Comparison of ENCODE assay signal across 1 cellular context in the genomic region with DNA sequence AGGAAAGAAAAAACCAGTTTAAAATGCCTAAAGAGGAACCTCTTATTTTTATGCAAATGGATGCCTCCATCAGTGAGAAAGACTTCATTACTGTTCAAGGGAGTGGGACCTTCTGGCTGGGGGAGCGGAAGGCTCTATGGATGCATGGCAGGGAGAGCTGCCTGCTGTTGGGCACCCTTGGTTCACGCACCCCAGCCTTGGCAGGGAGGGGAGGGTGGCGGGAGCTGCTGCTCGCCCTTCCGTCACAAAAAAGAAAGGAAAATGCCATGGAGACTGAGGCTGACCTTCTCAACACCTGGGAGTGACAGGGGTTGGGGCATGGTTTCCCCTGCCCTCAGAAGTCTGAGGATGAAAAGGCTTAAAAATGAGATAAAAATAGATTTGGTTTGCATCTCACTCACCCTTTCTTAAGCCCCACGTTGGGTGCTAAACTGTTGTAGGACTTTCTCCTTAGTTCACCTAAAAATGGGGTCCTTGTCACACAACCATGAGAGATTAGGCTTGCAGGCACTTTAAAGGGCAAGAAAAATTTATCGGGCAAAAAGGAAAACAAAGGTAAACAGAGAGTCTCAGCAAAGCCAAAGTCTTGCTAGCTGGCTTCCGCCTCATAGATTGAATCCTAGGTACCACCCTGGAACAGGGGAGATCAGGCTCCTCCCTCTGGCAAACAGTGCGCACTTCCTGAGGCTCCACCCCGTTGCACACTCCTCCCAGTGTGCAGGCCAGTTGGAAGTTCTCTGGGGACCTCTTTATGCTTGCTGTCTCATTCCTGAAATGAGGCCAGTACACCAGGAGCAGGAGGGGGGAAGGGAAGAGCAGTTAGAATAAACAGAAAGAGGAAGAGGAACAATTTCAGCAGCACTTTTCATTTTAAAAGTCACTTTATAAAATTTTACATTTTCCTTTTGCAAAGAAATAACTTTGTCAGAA.
TF ChIP-seq lines count a peak whose summit lies in the region.

No MANE protein-coding gene starts in this region.

TF ChIP-seq in K562, 482 proteins besides CTCF, POLR2A, EP300 and RAD21 (continued from another document):
- TF ChIP-seq VEZF1 (CRISPR knock-in tag; IDR thresholded peaks at IDR 0.05) (peak; percentile 61), KAT2B (IDR thresholded peaks at IDR 0.05; ENCODE audit: low read depth, low read length) (no peak), SPI1 (IDR thresholded peaks at IDR 0.05; ENCODE audit: borderline replicate concordance, low read depth, low read length) (peak; percentile 86), ZKSCAN3 (CRISPR knock-in tag; IDR thresholded peaks at IDR 0.05) (no peak), XRCC5 (IDR thresholded peaks at IDR 0.05; ENCODE audit: low read depth, low read length) (no peak; the same call in 1 of the 2 replicates), LEF1 (IDR thresholded peaks at IDR 0.05) (peak; percentile 54; the same call in 1 of the 2 replicates), BRF1 (IDR thresholded peaks at IDR 0.05; ENCODE audit: borderline replicate concordance, extremely low read depth, insufficient read length) (no peak), POLR2AphosphoS5 (IDR thresholded peaks at IDR 0.05; ENCODE audit: control insufficient read depth, insufficient read depth, low read depth, low read length) (peak; percentile 54; the same call in 1 of the 2 replicates), CXXC5 (CRISPR knock-in tag; IDR thresholded peaks at IDR 0.05) (peak; percentile 61), TAF9B (IDR thresholded peaks at IDR 0.05; ENCODE audit: partially characterized antibody) (peak; percentile 63), HNRNPUL1 (IDR thresholded peaks at IDR 0.05; ENCODE audit: low read length) (no peak), TAF1 (IDR thresholded peaks at IDR 0.05; ENCODE audit: control insufficient read depth, extremely low read depth, insufficient read depth, low read length, severe bottlenecking) (peak; percentile 88), KDM4B (IDR thresholded peaks at IDR 0.05; ENCODE audit: borderline replicate concordance in 2 of 2, low read depth in 1 of 2) (no peak), FOXM1 (IDR thresholded peaks at IDR 0.05; ENCODE audit: low read depth) (peak; percentile 60; the same call in 1 of the 2 replicates), FOXM1 (CRISPR knock-in tag; IDR thresholded peaks at IDR 0.05; ENCODE audit: low read depth) (no peak), CTBP1 (IDR thresholded peaks at IDR 0.05; ENCODE audit: borderline replicate concordance) (0 out of 2 replicates have a peak, but pooled peaks have one; percentile 53), AFF1 (IDR thresholded peaks at IDR 0.05; ENCODE audit: low read depth in 1 of 2, partially characterized antibody in 2 of 2) (no peak), SMARCE1 (IDR thresholded peaks at IDR 0.05) (peak; percentile 56; the same call in 1 of the 2 replicates), TBP (optimal IDR thresholded peaks at IDR 0.05; ENCODE audit: low read depth, low read length) (peak; percentile 69), BCOR (IDR thresholded peaks at IDR 0.05) (no peak), CBX8 (IDR thresholded peaks at IDR 0.05; ENCODE audit: borderline replicate concordance, extremely low read depth, low read depth, low read length, poor library complexity, severe bottlenecking) (no peak), POLR2H (tag; IDR thresholded peaks at IDR 0.05; ENCODE audit: low read depth) (peak; percentile 71; the same call in 1 of the 2 replicates), ZNF830 (CRISPR knock-in tag; IDR thresholded peaks at IDR 0.05) (no peak), ZNF174 (CRISPR knock-in tag; IDR thresholded peaks at IDR 0.05) (no peak), ZBTB1 (CRISPR knock-in tag; IDR thresholded peaks at IDR 0.05; ENCODE audit: borderline replicate concordance, low read depth) (no peak), MYC (IDR thresholded peaks at IDR 0.05; ENCODE audit: low read depth, low read length) (no peak), MYC (CRISPR knock-in tag; IDR thresholded peaks at IDR 0.05; ENCODE audit: borderline replicate concordance, low read depth) (no peak), ZBED1 (IDR thresholded peaks at IDR 0.05) (no peak), KLF13 (tag; IDR thresholded peaks at IDR 0.05; ENCODE audit: borderline replicate concordance, low read depth) (no peak), SP1 (CRISPR knock-in tag; IDR thresholded peaks at IDR 0.05) (no peak), BHLHE40 (IDR thresholded peaks at IDR 0.05; ENCODE audit: low read length) (peak; percentile 48; the same call in 1 of the 2 replicates), ZNF197 (CRISPR knock-in tag; IDR thresholded peaks at IDR 0.05; ENCODE audit: low read depth) (no peak), ATF7 (IDR thresholded peaks at IDR 0.05) (peak; percentile 46; the same call in 1 of the 2 replicates), XRCC4 (IDR thresholded peaks at IDR 0.05; ENCODE audit: extremely low read depth, insufficient read depth, insufficient read length) (no peak), SOX6 (IDR thresholded peaks at IDR 0.05) (peak; percentile 59), TEAD4 (IDR thresholded peaks at IDR 0.05; ENCODE audit: low read length) (peak; percentile 22; the same call in 1 of the 2 replicates), TEAD4 (CRISPR knock-in tag; IDR thresholded peaks at IDR 0.05; ENCODE audit: borderline replicate concordance) (no peak), MAFF (IDR thresholded peaks at IDR 0.05; ENCODE audit: low read length) (0 out of 2 replicates have a peak, but pooled peaks have one; percentile 1), NFE2L1 (tag; IDR thresholded peaks at IDR 0.05; ENCODE audit: borderline replicate concordance, low read depth) (no peak), YBX1 (IDR thresholded peaks at IDR 0.05) (no peak), SIRT6 (IDR thresholded peaks at IDR 0.05; ENCODE audit: low read depth, low read length) (no peak), E2F5 (CRISPR knock-in tag; IDR thresholded peaks at IDR 0.05) (no peak), SAFB2 (IDR thresholded peaks at IDR 0.05; ENCODE audit: borderline replicate concordance, low read depth, low read length, severe bottlenecking) (no peak), ZBTB7A (IDR thresholded peaks at IDR 0.05; ENCODE audit: borderline replicate concordance, control insufficient read depth, low read depth, low read length) (peak; percentile 25; the same call in 1 of the 2 replicates), MAFG (tag; conservative IDR thresholded peaks at IDR 0.05) (no peak; the same call in 1 of the 2 replicates), ZNF217 (CRISPR knock-in tag; IDR thresholded peaks at IDR 0.05) (no peak), FOXP1 (CRISPR knock-in tag; IDR thresholded peaks at IDR 0.05) (no peak), ARID4B (CRISPR knock-in tag; IDR thresholded peaks at IDR 0.05) (no peak), MYBL2 (IDR thresholded peaks at IDR 0.05; ENCODE audit: low read depth) (peak; percentile 57; the same call in 1 of the 2 replicates), MYBL2 (CRISPR knock-in tag; IDR thresholded peaks at IDR 0.05; ENCODE audit: borderline replicate concordance) (no peak), NFIC (IDR thresholded peaks at IDR 0.05) (0 out of 2 replicates have a peak, but pooled peaks have one; percentile 13), CBX1 (IDR thresholded peaks at IDR 0.05; ENCODE audit: low read depth) (no peak), ARID1B (IDR thresholded peaks at IDR 0.05) (peak; percentile 40; the same call in 1 of the 2 replicates), HDAC2 (IDR thresholded peaks at IDR 0.05) (no peak), TAF7 (tag; IDR thresholded peaks at IDR 0.05) (peak; percentile 46; the same call in 1 of the 2 replicates), JUND (IDR thresholded peaks at IDR 0.05; ENCODE audit: borderline replicate concordance, low read depth, low read length) (peak; percentile 58; the same call in 1 of the 2 replicates), JUND (tag; IDR thresholded peaks at IDR 0.05; ENCODE audit: borderline replicate concordance, low read depth, low read length) (peak; percentile 40; the same call in 1 of the 3 replicates), ZNF583 (CRISPR knock-in tag; IDR thresholded peaks at IDR 0.05) (no peak)
- TF ChIP-seq, protein P1, sequence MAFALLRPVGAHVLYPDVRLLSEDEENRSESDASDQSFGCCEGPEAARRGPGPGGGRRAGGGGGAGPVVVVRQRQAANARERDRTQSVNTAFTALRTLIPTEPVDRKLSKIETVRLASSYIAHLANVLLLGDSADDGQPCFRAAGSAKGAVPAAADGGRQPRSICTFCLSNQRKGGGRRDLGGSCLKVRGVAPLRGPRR (CRISPR knock-in tag; IDR thresholded peaks at IDR 0.05): no peak
